In the genomic region with DNA sequence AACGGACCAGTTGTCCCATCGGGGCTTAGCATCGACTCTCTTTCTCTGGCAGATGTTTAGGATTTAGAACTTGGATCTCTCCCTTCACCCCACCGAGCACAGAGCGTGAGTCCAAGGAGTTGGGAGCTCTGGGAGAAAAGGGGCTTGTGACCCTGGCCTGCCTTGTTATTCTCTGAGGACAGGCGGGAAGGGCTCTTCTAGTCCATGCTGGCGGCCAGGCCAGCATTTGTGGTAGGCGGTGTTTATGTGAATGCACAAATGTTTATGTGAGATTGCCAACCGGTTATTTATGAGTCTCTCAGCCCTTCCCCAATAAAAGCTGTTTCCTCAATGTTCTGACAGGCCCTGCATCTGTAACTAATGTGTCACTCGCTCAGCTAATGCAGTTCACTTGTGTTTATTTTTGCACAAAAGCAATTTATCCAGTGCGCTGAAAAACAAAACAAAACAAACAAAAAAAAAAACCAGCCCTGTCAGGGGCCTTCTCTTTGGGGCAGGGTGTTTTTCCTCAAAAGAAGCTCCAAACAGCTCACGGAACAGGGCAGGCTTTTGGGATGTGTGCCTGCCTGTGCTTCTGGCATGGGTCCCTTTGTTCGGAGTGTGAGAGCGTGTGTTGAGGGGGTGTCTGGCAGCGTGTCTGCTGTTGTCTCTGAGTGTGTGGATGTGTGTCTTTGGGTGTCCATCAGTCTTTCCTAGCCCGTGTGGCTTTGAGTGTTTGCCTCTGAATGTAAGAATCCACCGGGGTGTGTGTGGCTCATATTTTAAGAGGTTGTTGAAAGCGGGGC, we compare ENCODE assay signal across 11 cellular contexts. TPM values are rescaled to one million over a fixed set of nuclear protein-coding genes. Genes with fewer than 3 reads are reported as not detected.
DNase-seq lines count a peak whose midpoint lies in the region; ATAC-seq and TF ChIP-seq lines count a peak whose summit lies in the region.
"Had no signal": no experiment of that assay in that cellular context is flagged by ENCODE, and none has a peak within 500 bp of the region (broad histone marks: within the 10 kb centered on the region; RNA-seq: fewer than 3 reads in every experiment).

No MANE protein-coding gene starts in this region.

- peak overlapping the region; percentile 72 for H3K27ac Mint-ChIP-seq in neural progenitor cell
- peak overlapping the region in 1 of 6 donors; percentile 17 for H3K27ac Mint-ChIP-seq in immature natural killer cell
- H3K27ac Mint-ChIP-seq: activated CD4-positive, alpha-beta memory T cell treated with anti-CD3 and anti-CD28 coated beads for 36 hours; IgD-negative memory B cell had no signal

- no peak overlapping the region for H3K4me3 ChIP-seq in fibroblast of the aortic adventitia (ENCODE audit: low read depth, low read length)
- H3K4me3 ChIP-seq in neural progenitor cell, result no peak overlapping the region

- H3K4me1 Mint-ChIP-seq in neural progenitor cell (peaks cover 16% of the 10 kb centered on the region), immature natural killer cell (no peaks in the 10 kb centered on the region)

- no peak overlapping the region for H3K9ac ChIP-seq in neural progenitor cell

- DNase-seq in AG08396 (ENCODE audit: low spot score) (peak; percentile 74), NCI-H1694 treated with DMSO at 0.1 percent for 48 hours (lab: John Stamatoyannopoulos, UW) (peak; percentile 43), fibroblast of the aortic adventitia (ENCODE audit: low read depth) (peak; percentile 34), neural progenitor cell (ENCODE audit: low spot score) (no peak), immature natural killer cell (no peak)
- no peak for DNase-seq in activated CD4-positive, alpha-beta T cell treated with anti-CD3 and anti-CD28 coated beads for 1 hour
- DNase-seq: activated CD4-positive, alpha-beta memory T cell treated with anti-CD3 and anti-CD28 coated beads for 36 hours; stimulated activated CD4-positive, alpha-beta T cell treated with anti-CD3 and anti-CD28 coated beads, Interleukin-12 subunit alpha, Interleukin-12 subunit beta, amount 100 ng/mL, for 4 hours had no signal

- no peak overlapping the region for H2AFZ ChIP-seq in neural progenitor cell (replicated peaks)

- H3K36me3 Mint-ChIP-seq in neural progenitor cell (no peaks in the 10 kb centered on the region), immature natural killer cell (no peaks in the 10 kb centered on the region)
- H3K36me3 Mint-ChIP-seq: activated CD4-positive, alpha-beta memory T cell treated with anti-CD3 and anti-CD28 coated beads for 36 hours had no signal

- H3K27ac ChIP-seq in neural progenitor cell, result no peak overlapping the region

- H3K4me3 Mint-ChIP-seq in neural progenitor cell, result no peak overlapping the region
- H3K4me3 Mint-ChIP-seq in immature natural killer cell, result no peak overlapping the region
- H3K4me3 Mint-ChIP-seq: activated CD4-positive, alpha-beta memory T cell treated with anti-CD3 and anti-CD28 coated beads for 36 hours; IgD-negative memory B cell had no signal

- no peak for ATAC-seq in GM18519 (IDR thresholded peaks at IDR 0.05; ENCODE audit: low FRiP score, unreplicated experiment)
- no peak for ATAC-seq in HG03139 (IDR thresholded peaks at IDR 0.05; ENCODE audit: unreplicated experiment)

- H3K27me3 ChIP-seq in neural progenitor cell, result no peaks in the 10 kb centered on the region

- H3K4me2 ChIP-seq in neural progenitor cell, result no peak overlapping the region

- H4K20me1 ChIP-seq in neural progenitor cell (ENCODE audit: low read depth), result no peaks in the 10 kb centered on the region

- H3K27me3 Mint-ChIP-seq in neural progenitor cell (ENCODE audit: insufficient read depth, low read depth), result peaks cover 6% of the 10 kb centered on the region
- peaks cover 0 to 4% (median 0%) of the 10 kb centered on the region in 3 donors for H3K27me3 Mint-ChIP-seq in immature natural killer cell (ENCODE audit: low read depth in 3 of 3)
- H3K27me3 Mint-ChIP-seq: activated CD4-positive, alpha-beta memory T cell treated with anti-CD3 and anti-CD28 coated beads for 36 hours had no signal

- TF ChIP-seq CTCF in fibroblast of the aortic adventitia (IDR thresholded peaks at IDR 0.05; ENCODE audit: insufficient read depth, low read length) (no peak), neural progenitor cell (IDR thresholded peaks at IDR 0.05) (no peak)

- H3K4me1 ChIP-seq in neural progenitor cell, result peaks cover 19% of the 10 kb centered on the region

- H3K36me3 ChIP-seq in neural progenitor cell, result no peaks in the 10 kb centered on the region

- no peaks in the 10 kb centered on the region for H3F3A ChIP-seq in neural progenitor cell (ENCODE audit: low read depth)

- H3K9me3 ChIP-seq in neural progenitor cell (ENCODE audit: low read depth), result no peaks in the 10 kb centered on the region

- no peaks in the 10 kb centered on the region for H3K79me2 ChIP-seq in neural progenitor cell (ENCODE audit: low read depth)

- H3K9me3 Mint-ChIP-seq in neural progenitor cell, result no peaks in the 10 kb centered on the region
- no peaks in the 10 kb centered on the region for H3K9me3 Mint-ChIP-seq in immature natural killer cell
- H3K9me3 Mint-ChIP-seq: activated CD4-positive, alpha-beta memory T cell treated with anti-CD3 and anti-CD28 coated beads for 36 hours; IgD-negative memory B cell had no signal

RNA-seq across cellular contexts. Expression of gene HAAO, which starts 52.7 kb away (rescaled TPM):
- total RNA-seq in fibroblast of the aortic adventitia (ENCODE audit: low replicate concordance), result 0.90 and 5.4 TPM in 2 replicates
- total RNA-seq in neural progenitor cell (ENCODE audit: low replicate concordance), result 0.77 and 2.8 TPM in 2 replicates
- under 1 TPM in 1 of 3 donors, not detected in 2; 0.50 TPM for polyA plus RNA-seq in immature natural killer cell

Comparison
In these comparisons a context has a peak if more than half of its experiments do, and no peak if none do; other contexts are left out.
1. DNase-seq: peak in AG08396 (single experiment), NCI-H1694 treated with DMSO at 0.1 percent for 48 hours (single experiment) and fibroblast of the aortic adventitia (single experiment); none in neural progenitor cell (single experiment), immature natural killer cell (0 of 3) and activated CD4-positive, alpha-beta T cell treated with anti-CD3 and anti-CD28 coated beads for 1 hour (single experiment).